ENCODE assay signal across 2 cellular contexts in genomic region chr1:236417325-236417724, GRCh38.
TF ChIP-seq lines count a peak whose summit lies in the region.

No MANE protein-coding gene starts in this region.

TF ChIP-seq in SK-N-SH treated with all-trans-retinoic acid at 6 μM for 48 hours, 23 proteins besides CTCF, POLR2A, EP300 and RAD21:
- TF ChIP-seq CREB5 (CRISPR knock-in tag; IDR thresholded peaks at IDR 0.05; ENCODE audit: low read depth) (no peak), ZFP3 (CRISPR knock-in tag; IDR thresholded peaks at IDR 0.05) (no peak), TCF4 (CRISPR knock-in tag; IDR thresholded peaks at IDR 0.05; ENCODE audit: borderline replicate concordance) (peak; percentile 83; the same call in 1 of the 2 replicates), OSR1 (CRISPR knock-in tag; IDR thresholded peaks at IDR 0.05) (no peak), ZC3H10 (CRISPR knock-in tag; IDR thresholded peaks at IDR 0.05) (no peak), TSHZ2 (CRISPR knock-in tag; IDR thresholded peaks at IDR 0.05) (peak; percentile 44; the same call in 1 of the 2 replicates), CSDC2 (CRISPR knock-in tag; IDR thresholded peaks at IDR 0.05) (no peak), ISL1 (CRISPR knock-in tag; IDR thresholded peaks at IDR 0.05) (no peak)

TF ChIP-seq in K562, 482 proteins besides CTCF, POLR2A, EP300 and RAD21:
- no peak for TF ChIP-seq RHOXF2B (CRISPR knock-in tag; conservative IDR thresholded peaks at IDR 0.05)
- TF ChIP-seq, protein P1, sequence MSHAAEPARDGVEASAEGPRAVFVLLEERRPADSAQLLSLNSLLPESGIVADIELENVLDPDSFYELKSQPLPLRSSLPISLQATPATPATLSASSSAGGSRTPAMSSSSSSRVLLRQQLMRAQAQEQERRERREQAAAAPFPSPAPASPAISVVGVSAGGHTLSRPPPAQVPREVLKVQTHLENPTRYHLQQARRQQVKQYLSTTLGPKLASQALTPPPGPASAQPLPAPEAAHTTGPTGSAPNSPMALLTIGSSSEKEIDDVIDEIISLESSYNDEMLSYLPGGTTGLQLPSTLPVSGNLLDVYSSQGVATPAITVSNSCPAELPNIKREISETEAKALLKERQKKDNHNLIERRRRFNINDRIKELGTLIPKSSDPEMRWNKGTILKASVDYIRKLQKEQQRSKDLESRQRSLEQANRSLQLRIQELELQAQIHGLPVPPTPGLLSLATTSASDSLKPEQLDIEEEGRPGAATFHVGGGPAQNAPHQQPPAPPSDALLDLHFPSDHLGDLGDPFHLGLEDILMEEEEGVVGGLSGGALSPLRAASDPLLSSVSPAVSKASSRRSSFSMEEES (CRISPR knock-in tag; IDR thresholded peaks at IDR 0.05), result peak; percentile 18; the same call in 1 of the 2 replicates
